In the genomic region with DNA sequence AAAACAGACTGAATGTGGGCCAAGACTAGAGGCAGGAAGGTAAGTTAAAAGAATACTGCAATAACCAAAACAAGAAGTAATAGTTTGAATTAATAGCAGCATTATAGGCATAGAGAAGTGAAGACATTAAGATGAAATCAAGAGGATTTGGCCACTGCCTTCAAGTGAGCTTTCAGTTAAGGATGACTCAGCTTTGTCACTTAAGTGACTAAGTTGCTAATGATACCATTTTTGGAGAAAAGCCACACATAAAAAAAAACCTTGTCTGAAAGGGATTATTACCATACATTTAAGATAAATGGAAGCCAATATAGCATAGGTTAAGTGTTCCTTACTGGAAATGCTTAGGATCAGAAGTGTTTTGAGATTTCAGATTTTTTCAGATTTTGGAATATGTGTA, we compare ENCODE assay signal across 1 cellular context.
TF ChIP-seq lines count a peak whose summit lies in the region.

No MANE protein-coding gene starts in this region.

TF ChIP-seq in K562, 482 proteins besides CTCF, POLR2A, EP300 and RAD21 (continued from another document):
- TF ChIP-seq, protein P1, sequence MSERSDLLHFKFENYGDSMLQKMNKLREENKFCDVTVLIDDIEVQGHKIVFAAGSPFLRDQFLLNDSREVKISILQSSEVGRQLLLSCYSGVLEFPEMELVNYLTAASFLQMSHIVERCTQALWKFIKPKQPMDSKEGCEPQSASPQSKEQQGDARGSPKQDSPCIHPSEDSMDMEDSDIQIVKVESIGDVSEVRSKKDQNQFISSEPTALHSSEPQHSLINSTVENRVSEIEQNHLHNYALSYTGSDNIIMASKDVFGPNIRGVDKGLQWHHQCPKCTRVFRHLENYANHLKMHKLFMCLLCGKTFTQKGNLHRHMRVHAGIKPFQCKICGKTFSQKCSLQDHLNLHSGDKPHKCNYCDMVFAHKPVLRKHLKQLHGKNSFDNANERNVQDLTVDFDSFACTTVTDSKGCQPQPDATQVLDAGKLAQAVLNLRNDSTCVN (CRISPR knock-in tag; IDR thresholded peaks at IDR 0.05) = no peak
- TF ChIP-seq NFIX (CRISPR knock-in tag; IDR thresholded peaks at IDR 0.05; ENCODE audit: low read depth) = no peak
- no peak for TF ChIP-seq HDAC2 (IDR thresholded peaks at IDR 0.05)
- no peak for TF ChIP-seq ZNF696 (CRISPR knock-in tag; conservative IDR thresholded peaks at IDR 0.05)
- TF ChIP-seq NCOA6 (IDR thresholded peaks at IDR 0.05) = no peak
- TF ChIP-seq ZNF707 (CRISPR knock-in tag; conservative IDR thresholded peaks at IDR 0.05) = no peak
- no peak for TF ChIP-seq PRPF4 (IDR thresholded peaks at IDR 0.05; ENCODE audit: insufficient read depth, low read depth, low read length, poor library complexity, severe bottlenecking)
- TF ChIP-seq SLC30A9 (CRISPR knock-in tag; IDR thresholded peaks at IDR 0.05) = no peak
- no peak for TF ChIP-seq SMARCA4 (IDR thresholded peaks at IDR 0.05)
- peak; percentile 91 for TF ChIP-seq MAFG (tag; conservative IDR thresholded peaks at IDR 0.05)
- no peak for TF ChIP-seq ZNF699 (CRISPR knock-in tag; IDR thresholded peaks at IDR 0.05; ENCODE audit: insufficient replicate concordance)
- no peak for TF ChIP-seq ELF1 (tag; IDR thresholded peaks at IDR 0.05)
- TF ChIP-seq ZNF668 (CRISPR knock-in tag; IDR thresholded peaks at IDR 0.05) = no peak
- TF ChIP-seq, protein P2, sequence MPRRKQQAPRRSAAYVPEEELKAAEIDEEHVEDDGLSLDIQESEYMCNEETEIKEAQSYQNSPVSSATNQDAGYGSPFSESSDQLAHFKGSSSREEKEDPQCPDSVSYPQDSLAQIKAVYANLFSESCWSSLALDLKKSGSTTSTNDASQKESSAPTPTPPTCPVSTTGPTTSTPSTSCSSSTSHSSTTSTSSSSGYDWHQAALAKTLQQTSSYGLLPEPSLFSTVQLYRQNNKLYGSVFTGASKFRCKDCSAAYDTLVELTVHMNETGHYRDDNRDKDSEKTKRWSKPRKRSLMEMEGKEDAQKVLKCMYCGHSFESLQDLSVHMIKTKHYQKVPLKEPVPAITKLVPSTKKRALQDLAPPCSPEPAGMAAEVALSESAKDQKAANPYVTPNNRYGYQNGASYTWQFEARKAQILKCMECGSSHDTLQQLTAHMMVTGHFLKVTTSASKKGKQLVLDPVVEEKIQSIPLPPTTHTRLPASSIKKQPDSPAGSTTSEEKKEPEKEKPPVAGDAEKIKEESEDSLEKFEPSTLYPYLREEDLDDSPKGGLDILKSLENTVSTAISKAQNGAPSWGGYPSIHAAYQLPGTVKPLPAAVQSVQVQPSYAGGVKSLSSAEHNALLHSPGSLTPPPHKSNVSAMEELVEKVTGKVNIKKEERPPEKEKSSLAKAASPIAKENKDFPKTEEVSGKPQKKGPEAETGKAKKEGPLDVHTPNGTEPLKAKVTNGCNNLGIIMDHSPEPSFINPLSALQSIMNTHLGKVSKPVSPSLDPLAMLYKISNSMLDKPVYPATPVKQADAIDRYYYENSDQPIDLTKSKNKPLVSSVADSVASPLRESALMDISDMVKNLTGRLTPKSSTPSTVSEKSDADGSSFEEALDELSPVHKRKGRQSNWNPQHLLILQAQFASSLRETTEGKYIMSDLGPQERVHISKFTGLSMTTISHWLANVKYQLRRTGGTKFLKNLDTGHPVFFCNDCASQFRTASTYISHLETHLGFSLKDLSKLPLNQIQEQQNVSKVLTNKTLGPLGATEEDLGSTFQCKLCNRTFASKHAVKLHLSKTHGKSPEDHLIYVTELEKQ (CRISPR knock-in tag; IDR thresholded peaks at IDR 0.05) = no peak
- no peak for TF ChIP-seq FIP1L1 (IDR thresholded peaks at IDR 0.05; ENCODE audit: low read depth, low read length, poor library complexity, severe bottlenecking)
- TF ChIP-seq ZBTB17 (CRISPR knock-in tag; IDR thresholded peaks at IDR 0.05) = no peak
- TF ChIP-seq ELF4 (CRISPR knock-in tag; IDR thresholded peaks at IDR 0.05) = no peak
- no peak for TF ChIP-seq CREB1 (IDR thresholded peaks at IDR 0.05)
- TF ChIP-seq CREB1 (CRISPR knock-in tag; IDR thresholded peaks at IDR 0.05) = no peak
- TF ChIP-seq ZNF79 (CRISPR knock-in tag; IDR thresholded peaks at IDR 0.05; ENCODE audit: low read depth) = no peak
- peak; percentile 93 for TF ChIP-seq ZNF316 (IDR thresholded peaks at IDR 0.05)
- no peak for TF ChIP-seq DNMT1 (IDR thresholded peaks at IDR 0.05)
- TF ChIP-seq SRF (CRISPR knock-in tag; IDR thresholded peaks at IDR 0.05) = peak in 1 of 2 experiments; percentile 91; a peak in 1 of 4 replicates
- TF ChIP-seq VEZF1 (CRISPR knock-in tag; IDR thresholded peaks at IDR 0.05) = no peak
- no peak for TF ChIP-seq SNAPC5 (CRISPR knock-in tag; IDR thresholded peaks at IDR 0.05)
- no peak for TF ChIP-seq ZNF3 (CRISPR knock-in tag; IDR thresholded peaks at IDR 0.05)
- TF ChIP-seq GTF2E2 (tag; IDR thresholded peaks at IDR 0.05) = no peak
- TF ChIP-seq ZZZ3 (IDR thresholded peaks at IDR 0.05) = no peak
- TF ChIP-seq ZFX (CRISPR knock-in tag; IDR thresholded peaks at IDR 0.05) = no peak
- TF ChIP-seq PURB (CRISPR knock-in tag; IDR thresholded peaks at IDR 0.05; ENCODE audit: low read depth) = no peak
- TF ChIP-seq, protein P3, sequence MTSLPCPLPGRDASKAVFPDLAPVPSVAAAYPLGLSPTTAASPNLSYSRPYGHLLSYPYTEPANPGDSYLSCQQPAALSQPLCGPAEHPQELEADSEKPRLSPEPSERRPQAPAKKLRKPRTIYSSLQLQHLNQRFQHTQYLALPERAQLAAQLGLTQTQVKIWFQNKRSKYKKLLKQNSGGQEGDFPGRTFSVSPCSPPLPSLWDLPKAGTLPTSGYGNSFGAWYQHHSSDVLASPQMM (CRISPR knock-in tag; IDR thresholded peaks at IDR 0.05) = no peak
- TF ChIP-seq E4F1 (CRISPR knock-in tag; IDR thresholded peaks at IDR 0.05; ENCODE audit: borderline replicate concordance) = no peak
